1 cellular context compared by ENCODE assay signal in the genomic region with DNA sequence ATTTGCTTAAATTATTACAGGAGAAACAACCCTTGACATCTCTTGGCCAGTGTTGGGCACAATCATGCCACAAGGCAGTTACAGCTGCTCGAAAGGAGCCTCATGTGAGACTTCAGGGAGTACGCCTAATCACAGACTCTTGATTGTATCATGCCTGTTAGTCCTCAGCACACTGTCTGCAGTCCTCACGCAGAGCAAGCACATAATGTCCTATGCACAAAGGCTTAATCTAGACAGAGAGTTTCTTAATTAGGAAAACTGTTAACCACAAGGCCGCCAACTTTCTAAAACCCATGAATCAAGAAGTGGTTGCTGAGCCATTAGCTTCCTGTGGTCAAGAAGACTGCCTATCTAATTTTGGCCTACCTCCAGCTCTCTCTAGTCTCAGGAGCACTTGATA.
TF ChIP-seq lines count a peak whose summit lies in the region.

No MANE protein-coding gene starts in this region.

TF ChIP-seq in GM12878, 131 proteins besides CTCF, POLR2A, EP300 and RAD21 (continued from another document):
- TF ChIP-seq, protein P1, sequence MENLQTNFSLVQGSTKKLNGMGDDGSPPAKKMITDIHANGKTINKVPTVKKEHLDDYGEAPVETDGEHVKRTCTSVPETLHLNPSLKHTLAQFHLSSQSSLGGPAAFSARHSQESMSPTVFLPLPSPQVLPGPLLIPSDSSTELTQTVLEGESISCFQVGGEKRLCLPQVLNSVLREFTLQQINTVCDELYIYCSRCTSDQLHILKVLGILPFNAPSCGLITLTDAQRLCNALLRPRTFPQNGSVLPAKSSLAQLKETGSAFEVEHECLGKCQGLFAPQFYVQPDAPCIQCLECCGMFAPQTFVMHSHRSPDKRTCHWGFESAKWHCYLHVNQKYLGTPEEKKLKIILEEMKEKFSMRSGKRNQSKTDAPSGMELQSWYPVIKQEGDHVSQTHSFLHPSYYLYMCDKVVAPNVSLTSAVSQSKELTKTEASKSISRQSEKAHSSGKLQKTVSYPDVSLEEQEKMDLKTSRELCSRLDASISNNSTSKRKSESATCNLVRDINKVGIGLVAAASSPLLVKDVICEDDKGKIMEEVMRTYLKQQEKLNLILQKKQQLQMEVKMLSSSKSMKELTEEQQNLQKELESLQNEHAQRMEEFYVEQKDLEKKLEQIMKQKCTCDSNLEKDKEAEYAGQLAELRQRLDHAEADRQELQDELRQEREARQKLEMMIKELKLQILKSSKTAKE (IDR thresholded peaks at IDR 0.05; ENCODE audit: low read depth, poor library complexity, severe bottlenecking): peak; percentile 98
- TF ChIP-seq SUZ12 (IDR thresholded peaks at IDR 0.05; ENCODE audit: unreplicated experiment) (no peak), GATAD2B (conservative IDR thresholded peaks at IDR 0.05; ENCODE audit: low read depth) (0 out of 2 replicates have a peak, but pooled peaks have one; percentile 48), ATF7 (IDR thresholded peaks at IDR 0.05; ENCODE audit: low read depth) (peak; percentile 88), MXI1 (IDR thresholded peaks at IDR 0.05; ENCODE audit: low read depth, low read length) (no peak; the same call in 1 of the 2 replicates), SREBF2 (IDR thresholded peaks at IDR 0.05; ENCODE audit: low read length) (no peak), NFXL1 (IDR thresholded peaks at IDR 0.05; ENCODE audit: borderline replicate concordance) (peak; percentile 81; the same call in 1 of the 2 replicates), ZNF217 (IDR thresholded peaks at IDR 0.05) (peak; percentile 67; the same call in 1 of the 2 replicates), PAX5 (IDR thresholded peaks at IDR 0.05; ENCODE audit: borderline replicate concordance, low read depth, low read length) (0 out of 2 replicates have a peak, but pooled peaks have one; percentile 42), CHD2 (IDR thresholded peaks at IDR 0.05; ENCODE audit: borderline replicate concordance, low read depth, low read length) (peak; percentile 81)
- TF ChIP-seq, protein P2, sequence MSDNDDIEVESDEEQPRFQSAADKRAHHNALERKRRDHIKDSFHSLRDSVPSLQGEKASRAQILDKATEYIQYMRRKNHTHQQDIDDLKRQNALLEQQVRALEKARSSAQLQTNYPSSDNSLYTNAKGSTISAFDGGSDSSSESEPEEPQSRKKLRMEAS (IDR thresholded peaks at IDR 0.05; ENCODE audit: low read depth, low read length): no peak
